9 cellular contexts compared by ENCODE assay signal in genomic region chr17:49764559-49765180, GRCh38. TPM values are rescaled to one million over a fixed set of nuclear protein-coding genes. Genes with fewer than 3 reads are reported as not detected.
DNase-seq lines count a peak whose midpoint lies in the region; ATAC-seq and TF ChIP-seq lines count a peak whose summit lies in the region.
"Had no signal": no experiment of that assay in that cellular context is flagged by ENCODE, and none has a peak within 500 bp of the region (broad histone marks: within the 10 kb centered on the region; RNA-seq: fewer than 3 reads in every experiment).

No MANE protein-coding gene starts in this region.

- TF ChIP-seq CTCF in GM06990 (IDR thresholded peaks at IDR 0.05; ENCODE audit: insufficient read depth, low read length, poor library complexity, severe bottlenecking) = no peak
- no peak for TF ChIP-seq CTCF in Panc1 (IDR thresholded peaks at IDR 0.05)
- no peak for TF ChIP-seq CTCF in epithelial cell of proximal tubule (conservative IDR thresholded peaks at IDR 0.05; ENCODE audit: low read depth, low read length)
- no peak for TF ChIP-seq CTCF in progenitor cell of endocrine pancreas (IDR thresholded peaks at IDR 0.05; ENCODE audit: unreplicated experiment)

- H3K9me3 Mint-ChIP-seq in progenitor cell of endocrine pancreas (ENCODE audit: low read depth) = no peaks in the 10 kb centered on the region

- in situ Hi-C loops in Panc1 (cut with HindIII; ENCODE audit: low pct_unique_long_range_greater_than_20kb, low sequenced_read_pairs) = no loop called here

- H3K27ac ChIP-seq in Panc1 (ENCODE audit: low read length) = peak overlapping the region; percentile 58

- intact Hi-C loops in Panc1 (cut with micrococcal nuclease; ENCODE audit: unreplicated experiment) = no loop called here

- H3K27me3 ChIP-seq in GM06990 (replicated peaks; ENCODE audit: control insufficient read depth, insufficient read depth, low read length) (no peaks in the 10 kb centered on the region), Panc1 (ENCODE audit: control insufficient read depth, insufficient read depth, low read length) (peaks cover 21% of the 10 kb centered on the region; the same call in 1 of the 2 replicates)

- POLR2A ChIA-PET in Panc1 (lab: Charles Lee) = interaction anchor here (0.6 to 0.9 kb wide), 2 partner anchors 9 to 23 kb away, joined by 3 to 8 read pairs; no protein-coding TSS in a partner anchor

- peak overlapping the region; percentile 86 for H3K4me3 ChIP-seq in GM06990 (replicated peaks; ENCODE audit: low read depth, low read length)
- H3K4me3 ChIP-seq in Panc1 (ENCODE audit: low read depth in 2 of 2, low read length in 2 of 2) = peak overlapping the region; percentile 64 to 69
- H3K4me3 ChIP-seq in epithelial cell of proximal tubule (ENCODE audit: low read depth, low read length) = peak overlapping the region; percentile 20

- DNase-seq in GM06990 (ENCODE audit: extremely low read depth, insufficient read length) (no peak), Panc1 (ENCODE audit: low read depth, low spot score) (no peak), epithelial cell of proximal tubule (ENCODE audit: low read depth) (no peak), progenitor cell of endocrine pancreas (ENCODE audit: low spot score, unreplicated experiment) (no peak), NCI-H446 (lab: John Stamatoyannopoulos, UW) (no peak), T-helper 9 cell (no peak)
- DNase-seq: cortex of kidney had no signal

- H3K36me3 Mint-ChIP-seq in progenitor cell of endocrine pancreas (ENCODE audit: insufficient read depth) = no peaks in the 10 kb centered on the region

- peaks cover 22% of the 10 kb centered on the region for H3K27me3 Mint-ChIP-seq in progenitor cell of endocrine pancreas

- H3K36me3 ChIP-seq in GM06990 (ENCODE audit: control insufficient read depth, insufficient read depth, low read length) (no peaks in the 10 kb centered on the region), Panc1 (ENCODE audit: control insufficient read depth, insufficient read depth, low read length) (peaks cover 3% of the 10 kb centered on the region; the same call in 1 of the 2 replicates)

- peaks cover 11% of the 10 kb centered on the region for H3K4me1 ChIP-seq in Panc1 (ENCODE audit: control insufficient read depth, insufficient read depth, low read length)

- peak overlapping the region; percentile 88 for H3K27ac Mint-ChIP-seq in progenitor cell of endocrine pancreas

- ATAC-seq in Panc1 (no peak), GM18870 (IDR thresholded peaks at IDR 0.05; ENCODE audit: unreplicated experiment) (no peak), HG02642 (IDR thresholded peaks at IDR 0.05; ENCODE audit: poor library complexity, unreplicated experiment) (no peak)

- H3K4me1 Mint-ChIP-seq in progenitor cell of endocrine pancreas (ENCODE audit: low read depth) = peaks cover 13% of the 10 kb centered on the region

- peak overlapping the region; percentile 80 for H3K4me3 Mint-ChIP-seq in progenitor cell of endocrine pancreas (ENCODE audit: low read depth)

- CTCF ChIA-PET in Panc1 (lab: Charles Lee) = no interaction called here

- H3K9me3 ChIP-seq in Panc1 (ENCODE audit: control insufficient read depth, insufficient read depth, low read depth, low read length) = no peaks in the 10 kb centered on the region

- BruUV-seq in Panc1 (replicated peaks; lab: Mats Ljungman, UMichigan) = no TSS peak

RNA-seq across cellular contexts. Expression of gene FAM117A, which starts 0.7 kb away (rescaled TPM):
- total RNA-seq in Panc1 (2021; ENCODE audit: unreplicated experiment) (8.0 TPM), epithelial cell of proximal tubule (3.8 and 4.7 TPM in 2 replicates), progenitor cell of endocrine pancreas (19.1 and 20.2 TPM in 2 replicates)
- polyA plus RNA-seq in Panc1 (2012; ENCODE audit: insufficient read length) = 13.0 TPM

RNA-seq across cellular contexts. Expression of gene KAT7, which starts 23.8 kb away (rescaled TPM):
- total RNA-seq in Panc1 (2021; ENCODE audit: unreplicated experiment) (69.0 TPM), epithelial cell of proximal tubule (20.4 and 20.9 TPM in 2 replicates), progenitor cell of endocrine pancreas (67.9 and 72.0 TPM in 2 replicates)
- 25.1 TPM for polyA plus RNA-seq in Panc1 (2012; ENCODE audit: insufficient read length)

RNA-seq across cellular contexts. Expression of gene SLC35B1, which starts 56.9 kb away (rescaled TPM):
- total RNA-seq in Panc1 (2021; ENCODE audit: unreplicated experiment) = 84.6 TPM
- 89.9 TPM for polyA plus RNA-seq in Panc1 (2012; ENCODE audit: insufficient read length)
- 60.0 and 72.0 TPM in 2 replicates for total RNA-seq in epithelial cell of proximal tubule
- total RNA-seq in progenitor cell of endocrine pancreas = 67.4 and 72.2 TPM in 2 replicates

Comparison
In these comparisons a context has a peak if more than half of its experiments do, and no peak if none do; other contexts are left out.
1. H3K4me3 ChIP-seq: peak in every context shown above with its lines; median percentile 86 in GM06990; 66 in Panc1; 20 in epithelial cell of proximal tubule.